1 cellular context compared by ENCODE assay signal in the genomic region with DNA sequence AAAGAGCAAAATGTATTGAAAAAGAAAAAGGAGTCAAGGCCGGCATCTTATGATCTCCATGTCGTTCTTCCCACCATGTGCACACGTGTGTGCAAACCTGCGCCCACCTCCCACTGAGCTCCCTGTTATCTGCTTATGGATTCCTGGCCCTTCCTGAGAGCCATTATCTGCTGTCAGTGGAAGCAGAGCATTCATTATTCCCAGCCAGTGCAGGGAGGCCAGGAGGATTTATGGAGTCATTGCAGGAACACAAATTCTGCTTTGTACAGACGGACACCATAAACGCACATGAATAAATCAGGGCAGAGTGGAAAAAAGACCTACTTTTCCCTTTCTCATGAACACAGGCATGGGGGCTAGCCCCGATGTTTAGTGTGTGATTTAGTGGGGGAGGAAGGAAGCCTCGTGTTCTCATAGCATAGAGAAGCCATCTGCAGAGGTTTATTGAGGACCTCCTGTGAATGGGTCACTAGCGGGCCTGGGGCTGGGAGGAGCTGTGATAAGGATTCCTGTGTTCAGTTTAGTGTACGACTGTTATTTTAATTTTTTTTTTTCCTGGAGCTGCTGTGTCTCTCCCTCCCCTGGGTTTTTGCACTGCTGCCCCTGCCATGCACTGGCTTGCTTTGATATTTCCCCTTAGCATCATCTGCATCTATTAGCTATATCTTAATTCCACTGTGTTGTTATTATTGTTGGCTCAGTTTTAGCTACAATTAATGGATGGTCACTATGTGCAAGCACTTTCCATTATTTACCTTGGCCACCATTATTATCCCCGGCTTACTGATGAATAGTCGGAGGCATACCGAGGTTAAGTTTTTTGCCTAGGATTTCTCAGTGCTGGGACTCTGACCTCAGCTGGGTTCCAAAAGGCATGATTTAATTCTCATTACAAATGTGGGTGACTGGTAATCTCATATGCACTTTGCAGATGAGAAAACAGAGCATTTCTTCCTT.
TF ChIP-seq lines count a peak whose summit lies in the region.

No MANE protein-coding gene starts in this region.

TF ChIP-seq in IMR-90, 13 proteins besides CTCF, POLR2A, EP300 and RAD21 (continued from another document):
- TF ChIP-seq, protein P1, sequence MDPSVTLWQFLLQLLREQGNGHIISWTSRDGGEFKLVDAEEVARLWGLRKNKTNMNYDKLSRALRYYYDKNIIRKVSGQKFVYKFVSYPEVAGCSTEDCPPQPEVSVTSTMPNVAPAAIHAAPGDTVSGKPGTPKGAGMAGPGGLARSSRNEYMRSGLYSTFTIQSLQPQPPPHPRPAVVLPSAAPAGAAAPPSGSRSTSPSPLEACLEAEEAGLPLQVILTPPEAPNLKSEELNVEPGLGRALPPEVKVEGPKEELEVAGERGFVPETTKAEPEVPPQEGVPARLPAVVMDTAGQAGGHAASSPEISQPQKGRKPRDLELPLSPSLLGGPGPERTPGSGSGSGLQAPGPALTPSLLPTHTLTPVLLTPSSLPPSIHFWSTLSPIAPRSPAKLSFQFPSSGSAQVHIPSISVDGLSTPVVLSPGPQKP (IDR thresholded peaks at IDR 0.05; ENCODE audit: borderline replicate concordance, low read depth, low read length), result no peak
